Comparison of ENCODE assay signal across 8 cellular contexts in genomic region chr12:27245039-27245438, GRCh38. TPM values are rescaled to one million over a fixed set of nuclear protein-coding genes. Genes with fewer than 3 reads are reported as not detected.
A peak's percentile ranks its signal among the peaks of the same experiment; 100 is the strongest.
DNase-seq lines count a peak whose midpoint lies in the region; ATAC-seq and TF ChIP-seq lines count a peak whose summit lies in the region.

No MANE protein-coding gene starts in this region.

- H3K79me2 ChIP-seq in fibroblast of lung (ENCODE audit: control insufficient read depth, insufficient read depth, low read length): peaks cover 6% of the 10 kb centered on the region

- peak overlapping the region; percentile 98 for H3K4me2 ChIP-seq in fibroblast of lung (ENCODE audit: extremely low read depth, insufficient read depth, low read length)

- in situ Hi-C loops in Panc1 (cut with HindIII; ENCODE audit: low pct_unique_long_range_greater_than_20kb, low sequenced_read_pairs): no loop called here

- H3K9me3 ChIP-seq in Panc1 (ENCODE audit: control insufficient read depth, insufficient read depth, low read depth, low read length) (peaks cover 4% of the 10 kb centered on the region; the same call in 1 of the 2 replicates), fibroblast of lung (ENCODE audit: control insufficient read depth, insufficient read depth, low read depth, low read length) (no peaks in the 10 kb centered on the region), psoas muscle (no peaks in the 10 kb centered on the region)

- CTCF ChIA-PET in Panc1 (lab: Charles Lee): interaction anchor here (0.6 to 0.9 kb wide), 2 partner anchors 229 to 290 kb away, joined by 6 to 8 read pairs; no protein-coding TSS in a partner anchor

- peak overlapping the region; percentile 77 for H3K9ac ChIP-seq in fibroblast of lung (ENCODE audit: insufficient read depth, low read length)

- peak overlapping the region; percentile 66 for H3K4me3 ChIP-seq in GM12865 (ENCODE audit: low read depth, low read length)
- peak overlapping the region; percentile 74 to 95 for H3K4me3 ChIP-seq in Panc1 (ENCODE audit: low read depth in 2 of 2, low read length in 2 of 2)
- H3K4me3 ChIP-seq in fibroblast of lung (replicated peaks in 1 of 4; ENCODE audit: control extremely low read depth in 1 of 4, insufficient read depth in 1 of 4, low read depth in 3 of 4, low read length in 4 of 4): peak overlapping the region; percentile 76 to 96 (median 86)
- H3K4me3 ChIP-seq in psoas muscle: peak overlapping the region; percentile 99

- POLR2A ChIA-PET in Panc1 (lab: Charles Lee): no interaction called here

- H4K20me1 ChIP-seq in fibroblast of lung (ENCODE audit: control insufficient read depth, extremely low read depth, insufficient read depth, low read length): no peaks in the 10 kb centered on the region

- H3K27ac ChIP-seq in Panc1 (ENCODE audit: low read length) (peak overlapping the region; percentile 94), fibroblast of lung (ENCODE audit: insufficient read depth, low read length) (peak overlapping the region; percentile 77), psoas muscle (peak overlapping the region; percentile 81)

- ATAC-seq in Panc1 (no peak), psoas muscle (no peak), GM19023 (IDR thresholded peaks at IDR 0.05; ENCODE audit: unreplicated experiment) (no peak)

- TF ChIP-seq CTCF in GM12865 (IDR thresholded peaks at IDR 0.05; ENCODE audit: insufficient read depth, low read depth, low read length, missing control alignments) (no peak), Panc1 (IDR thresholded peaks at IDR 0.05) (no peak), fibroblast of lung (conservative IDR thresholded peaks at IDR 0.05 in 1 of 2, IDR thresholded peaks at IDR 0.05 in 1 of 2; ENCODE audit: low read depth in 1 of 2, low read length in 2 of 2) (no peak), psoas muscle (IDR thresholded peaks at IDR 0.05) (no peak)

- H3K27me3 ChIP-seq in Panc1 (ENCODE audit: control insufficient read depth, insufficient read depth, low read length) (no peaks in the 10 kb centered on the region), fibroblast of lung (ENCODE audit: control insufficient read depth, insufficient read depth, low read length) (no peaks in the 10 kb centered on the region), psoas muscle (ENCODE audit: insufficient read depth in 3 of 3, low read length in 2 of 3) (no peaks in the 10 kb centered on the region)

- peak overlapping the region; percentile 46 for H2AFZ ChIP-seq in fibroblast of lung (ENCODE audit: low read length)

- DNase-seq in GM12865 (ENCODE audit: low read depth): no peak
- peak; percentile 8 for DNase-seq in Panc1 (ENCODE audit: low read depth, low spot score)
- no peak for DNase-seq in fibroblast of lung (ENCODE audit: low read depth in 2 of 2)
- DNase-seq in psoas muscle: no peak
- DNase-seq in ureter (ENCODE audit: low spot score): no peak
- DNase-seq in globus pallidus (ENCODE audit: low spot score): no peak
- no peak for DNase-seq in DMS 273 (lab: John Stamatoyannopoulos, UW; ENCODE audit: unreplicated experiment)

- H3K4me1 ChIP-seq in Panc1 (ENCODE audit: control insufficient read depth, insufficient read depth, low read length): peaks cover 15% of the 10 kb centered on the region
- H3K4me1 ChIP-seq in fibroblast of lung (ENCODE audit: control insufficient read depth, extremely low read depth, insufficient read depth, low read length): peaks cover 2% of the 10 kb centered on the region
- H3K4me1 ChIP-seq in psoas muscle: peaks cover 13% of the 10 kb centered on the region

- 34 to 37% (median 36%) methylated on average over 3 of the region's 3 CpGs for WGBS in psoas muscle, 3 donors

- intact Hi-C loops in Panc1 (cut with micrococcal nuclease; ENCODE audit: unreplicated experiment) (no loop called here), psoas muscle (cut with DNase I) (loop anchor here in 1 of 2 donors (5.0 kb wide), 1 partner anchor 228 kb away; no protein-coding TSS in a partner anchor)

- H3K36me3 ChIP-seq in Panc1 (ENCODE audit: control insufficient read depth, insufficient read depth, low read length) (no peaks in the 10 kb centered on the region), fibroblast of lung (ENCODE audit: control insufficient read depth, insufficient read depth, low read length) (no peaks in the 10 kb centered on the region), psoas muscle (ENCODE audit: insufficient read depth in 1 of 2, low read depth in 1 of 2) (no peaks in the 10 kb centered on the region)

- BruUV-seq in Panc1 (replicated peaks; lab: Mats Ljungman, UMichigan): TSS peak; percentile 69

RNA-seq across cellular contexts. Expression of gene STK38L, which starts 1.0 kb away (rescaled TPM):
- total RNA-seq in Panc1 (2021; ENCODE audit: unreplicated experiment) (25.2 TPM), fibroblast of lung (16.5 and 18.0 TPM in 2 replicates), psoas muscle (10 to 100 TPM; 16.3 to 21.2 (median 18.6) TPM), ureter (30.4 TPM)
- polyA plus RNA-seq in Panc1 (2012; ENCODE audit: insufficient read length): 16.8 TPM
- polyA plus RNA-seq in fibroblast of lung (8.9 and 19.9 TPM in 2 replicates), psoas muscle (10 to 100 TPM in 1 of 3 donors, 1 to 10 TPM in 2; 3.7 to 13.3 (median 4.3) TPM)
- 9.0 and 16.3 TPM in 2 replicates for polyA plus RNA-seq in fibroblast of lung (2012)
- 0.51 and 1.5 TPM in 2 replicates for polyA minus RNA-seq in fibroblast of lung (ENCODE audit: low replicate concordance)
